ENCODE assay signal across 2 cellular contexts in genomic region chr22:28950567-28951411, GRCh38.
TF ChIP-seq lines count a peak whose summit lies in the region.

No MANE protein-coding gene starts in this region.

TF ChIP-seq in IMR-90, 13 proteins besides CTCF, POLR2A, EP300 and RAD21 (continued from another document):
- TF ChIP-seq MAZ (IDR thresholded peaks at IDR 0.05; ENCODE audit: borderline replicate concordance, low read depth, low read length) (no peak), BHLHE40 (IDR thresholded peaks at IDR 0.05; ENCODE audit: low read depth, low read length) (no peak), RFX5 (IDR thresholded peaks at IDR 0.05; ENCODE audit: low read depth, low read length) (no peak), MXI1 (IDR thresholded peaks at IDR 0.05; ENCODE audit: borderline replicate concordance, low read depth, low read length) (no peak), NFE2L2 (IDR thresholded peaks at IDR 0.05; ENCODE audit: low read depth, low read length) (no peak), SMC3 (IDR thresholded peaks at IDR 0.05; ENCODE audit: low read depth, low read length) (no peak), MAFK (IDR thresholded peaks at IDR 0.05; ENCODE audit: low read depth, low read length) (no peak), USF2 (IDR thresholded peaks at IDR 0.05; ENCODE audit: low read depth, low read length) (no peak), CHD1 (IDR thresholded peaks at IDR 0.05; ENCODE audit: low read depth, low read length) (no peak), FOS (IDR thresholded peaks at IDR 0.05; ENCODE audit: low read depth, low read length) (no peak)

TF ChIP-seq in WTC11, 78 proteins besides CTCF, POLR2A, EP300 and RAD21 (continued from another document):
- TF ChIP-seq AFF4 (CRISPR knock-in tag; IDR thresholded peaks at IDR 0.05; ENCODE audit: borderline replicate concordance) (no peak), ESRRA (CRISPR knock-in tag; IDR thresholded peaks at IDR 0.05; ENCODE audit: borderline replicate concordance) (no peak), ZNF317 (CRISPR knock-in tag; IDR thresholded peaks at IDR 0.05; ENCODE audit: borderline replicate concordance, low read depth) (no peak), SMAD4 (CRISPR knock-in tag; IDR thresholded peaks at IDR 0.05) (no peak), ZNF138 (CRISPR knock-in tag; conservative IDR thresholded peaks at IDR 0.05) (no peak), ATF1 (CRISPR knock-in tag; IDR thresholded peaks at IDR 0.05) (no peak), USF2 (CRISPR knock-in tag; IDR thresholded peaks at IDR 0.05) (no peak), ZNF423 (CRISPR knock-in tag; IDR thresholded peaks at IDR 0.05) (no peak), TEAD4 (CRISPR knock-in tag; IDR thresholded peaks at IDR 0.05) (no peak), ZNF281 (CRISPR knock-in tag; IDR thresholded peaks at IDR 0.05) (no peak), E2F1 (CRISPR knock-in tag; IDR thresholded peaks at IDR 0.05) (no peak), MAX (CRISPR knock-in tag; IDR thresholded peaks at IDR 0.05) (no peak), HMGXB4 (CRISPR knock-in tag; IDR thresholded peaks at IDR 0.05) (no peak), PRRX2 (CRISPR knock-in tag; IDR thresholded peaks at IDR 0.05) (no peak), IRF2 (CRISPR knock-in tag; IDR thresholded peaks at IDR 0.05; ENCODE audit: borderline replicate concordance, low read depth) (no peak), GTF2I (CRISPR knock-in tag; conservative IDR thresholded peaks at IDR 0.05) (no peak), FOXP1 (CRISPR knock-in tag; IDR thresholded peaks at IDR 0.05; ENCODE audit: borderline replicate concordance) (no peak)
